Comparison of ENCODE assay signal across 9 cellular contexts in genomic region chr11:35343033-35343598, GRCh38.
DNase-seq lines count a peak whose midpoint lies in the region; ATAC-seq and TF ChIP-seq lines count a peak whose summit lies in the region.
"Had no signal": no experiment of that assay in that cellular context is flagged by ENCODE, and none has a peak within 500 bp of the region (broad histone marks: within the 10 kb centered on the region; RNA-seq: fewer than 3 reads in every experiment).

No MANE protein-coding gene starts in this region.

- no peak overlapping the region for H2AFZ ChIP-seq in OCI-LY7 (ENCODE audit: low read length)

- no peaks in the 10 kb centered on the region for H3K9me3 ChIP-seq in OCI-LY7 (ENCODE audit: low read length)

- intact Hi-C loops in OCI-LY7 (cut with micrococcal nuclease; ENCODE audit: unreplicated experiment) = no loop called here

- no peak for TF ChIP-seq CTCF in OCI-LY7 (conservative IDR thresholded peaks at IDR 0.05; ENCODE audit: low read length)

- H3K27ac ChIP-seq in OCI-LY7 (ENCODE audit: low read depth, low read length, poor library complexity, severe bottlenecking) = no peak overlapping the region

- no peak overlapping the region for H3K4me2 ChIP-seq in OCI-LY7 (ENCODE audit: low read length)

- H4K20me1 ChIP-seq in OCI-LY7 (ENCODE audit: insufficient read depth, low read length) = no peaks in the 10 kb centered on the region

- no TSS peak for BruUV-seq in OCI-LY7 (replicated peaks; lab: Mats Ljungman, UMichigan)

- no peaks in the 10 kb centered on the region for H3K9me2 ChIP-seq in OCI-LY7 (ENCODE audit: insufficient read depth, low read length)

- H3K36me3 ChIP-seq in OCI-LY7 (ENCODE audit: insufficient read depth, low read length) = no peaks in the 10 kb centered on the region

- ATAC-seq in GM19023 (IDR thresholded peaks at IDR 0.05; ENCODE audit: unreplicated experiment) (peak; percentile 57), HG03025 (IDR thresholded peaks at IDR 0.05; ENCODE audit: low FRiP score, unreplicated experiment) (peak; percentile 47)

- in situ Hi-C loops in G401 (cut with HindIII; ENCODE audit: low sequenced_read_pairs) = no loop called here

- CTCF ChIA-PET in OCI-LY7 (lab: Charles Lee; ENCODE audit: unreplicated experiment) = no interaction called here

- POLR2A ChIA-PET in OCI-LY7 (lab: Charles Lee) = no interaction called here

- H3K4me3 ChIP-seq in OCI-LY7 (ENCODE audit: low read depth, low read length, poor library complexity, severe bottlenecking) = no peak overlapping the region

- H3K79me2 ChIP-seq in OCI-LY7 (ENCODE audit: insufficient read depth, low read depth, low read length) = no peaks in the 10 kb centered on the region

- H3K4me1 ChIP-seq in OCI-LY7 (ENCODE audit: insufficient read depth, low read length, poor library complexity, severe bottlenecking) = no peaks in the 10 kb centered on the region

- DNase-seq in activated CD4-positive, alpha-beta T cell treated with anti-CD3 and anti-CD28 coated beads, Interleukin-2, amount 50 U/mL, for 1 hour = peak; percentile 5
- peak; percentile 26 to 40 for DNase-seq in stimulated activated CD4-positive, alpha-beta T cell treated with anti-CD3 and anti-CD28 coated beads, Interleukin-2, amount 100 ng/mL, for 24 hours
- DNase-seq in COLO829 (ENCODE audit: low spot score) = no peak
- DNase-seq in G401 (ENCODE audit: low spot score) = no peak
- DNase-seq in OCI-LY7 (ENCODE audit: low spot score) = no peak
- DNase-seq in inferior parietal cortex (ENCODE audit: extremely low spot score) = no peak
- DNase-seq: NCI-H526 had no signal

Comparison
In these comparisons a context has a peak if more than half of its experiments do, and no peak if none do; other contexts are left out.
1. DNase-seq: peak in activated CD4-positive, alpha-beta T cell treated with anti-CD3 and anti-CD28 coated beads, Interleukin-2, amount 50 U/mL, for 1 hour (single experiment) and stimulated activated CD4-positive, alpha-beta T cell treated with anti-CD3 and anti-CD28 coated beads, Interleukin-2, amount 100 ng/mL, for 24 hours (2 of 2); none in COLO829 (single experiment), G401 (single experiment), OCI-LY7 (single experiment) and inferior parietal cortex (single experiment).